ENCODE assay signal across 22 cellular contexts in the genomic region with DNA sequence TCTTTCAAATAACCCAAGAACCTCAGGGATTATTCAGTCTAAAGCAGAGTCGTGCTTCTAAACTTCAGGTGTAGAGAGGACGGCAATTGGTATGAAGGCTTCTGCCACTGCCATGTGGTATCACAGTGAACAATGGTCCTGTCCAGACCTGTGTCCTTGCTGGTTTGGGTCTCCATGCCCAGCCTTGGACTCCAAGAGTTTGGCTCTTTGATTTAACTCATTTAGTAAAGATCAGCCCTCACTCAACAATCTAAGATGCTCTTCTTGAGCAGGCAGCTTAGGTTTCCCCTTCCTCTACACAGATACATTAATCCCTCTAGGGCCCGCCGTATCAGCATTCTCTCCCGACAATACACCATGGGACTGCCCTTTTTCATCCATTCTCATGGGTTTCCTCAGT.
DNase-seq lines count a peak whose midpoint lies in the region; ATAC-seq lines count a peak whose summit lies in the region.
"Had no signal": no experiment of that assay in that cellular context is flagged by ENCODE, and none has a peak within 500 bp of the region (broad histone marks: within the 10 kb centered on the region; RNA-seq: fewer than 3 reads in every experiment).

No MANE protein-coding gene starts in this region.

- no peak for DNase-seq in activated CD8-positive, alpha-beta memory T cell treated with anti-CD3 and anti-CD28 coated beads, Interleukin-2, amount 10 ng/mL, durations not matched to agents 7 days and 5 days
- no peak for DNase-seq in activated CD8-positive, alpha-beta memory T cell treated with anti-CD3 and anti-CD28 coated beads, Interleukin-2, amount 50 U/mL, for 4 hours
- no peak for DNase-seq in T-cell
- no peak for DNase-seq in effector memory CD8-positive, alpha-beta T cell
- no peak for DNase-seq in Right ventricle myocardium inferior (ENCODE audit: missing footprints)
- DNase-seq: ACHN; CD4-positive, alpha-beta T cell; DND-41; GM23248; H9; MG63; NCI-H1417; NCI-H1694 treated with DMSO at 0.1 percent for 48 hours; NCI-H2081 treated with DMSO at 0.1 percent for 48 hours; NCI-H2171 treated with DMSO at 0.1 percent for 48 hours; NCI-H524 treated with DMSO at 0.1 percent for 48 hours; NCI-H82; OCI-M1; Right ventricle myocardium superior had no signal

- no peak for ATAC-seq in activated CD8-positive, alpha-beta memory T cell treated with anti-CD3 and anti-CD28 coated beads, Interleukin-2, amount 10 ng/mL, durations not matched to agents 7 days and 5 days
- no peak for ATAC-seq in T-cell (replicated peaks in 1 of 4)
- ATAC-seq in effector memory CD8-positive, alpha-beta T cell (replicated peaks): no peak
- no peak for ATAC-seq in GM21447 (IDR thresholded peaks at IDR 0.05; ENCODE audit: unreplicated experiment)
- no peak for ATAC-seq in Right ventricle myocardium inferior
- no peak for ATAC-seq in HG02623 (IDR thresholded peaks at IDR 0.05; ENCODE audit: unreplicated experiment)
- ATAC-seq: K562 had no signal

- POLR2A ChIA-PET in T-cell (lab: Charles Lee): no interaction called here

- H3K4me1 Mint-ChIP-seq in activated CD8-positive, alpha-beta memory T cell treated with anti-CD3 and anti-CD28 coated beads, Interleukin-2, amount 10 ng/mL, durations not matched to agents 7 days and 5 days: peaks cover 60% of the 10 kb centered on the region
- peaks cover 28 to 65% (median 54%) of the 10 kb centered on the region in 3 donors for H3K4me1 Mint-ChIP-seq in T-cell
- H3K4me1 Mint-ChIP-seq in effector memory CD8-positive, alpha-beta T cell (ENCODE audit: low read depth in 2 of 2): peaks cover 28 to 29% of the 10 kb centered on the region in 2 donors

- intact Hi-C loops in Right ventricle myocardium inferior (cut with DNase I): no loop called here

- H3K9me3 Mint-ChIP-seq in activated CD8-positive, alpha-beta memory T cell treated with anti-CD3 and anti-CD28 coated beads, Interleukin-2, amount 10 ng/mL, durations not matched to agents 7 days and 5 days (ENCODE audit: low read depth): peaks cover 2% of the 10 kb centered on the region
- peaks cover 0 to 4% (median 4%) of the 10 kb centered on the region in 3 donors for H3K9me3 Mint-ChIP-seq in T-cell
- H3K9me3 Mint-ChIP-seq in effector memory CD8-positive, alpha-beta T cell: peaks cover 0 to 6% of the 10 kb centered on the region in 2 donors
- H3K9me3 Mint-ChIP-seq: CD4-positive, alpha-beta T cell; H9 had no signal

- no peak overlapping the region for H3K4me3 Mint-ChIP-seq in activated CD8-positive, alpha-beta memory T cell treated with anti-CD3 and anti-CD28 coated beads, Interleukin-2, amount 10 ng/mL, durations not matched to agents 7 days and 5 days
- H3K4me3 Mint-ChIP-seq in T-cell: no peak overlapping the region
- no peak overlapping the region for H3K4me3 Mint-ChIP-seq in effector memory CD8-positive, alpha-beta T cell
- H3K4me3 Mint-ChIP-seq: CD4-positive, alpha-beta T cell; H9 had no signal

- peak overlapping the region; percentile 93 for H3K27ac Mint-ChIP-seq in activated CD8-positive, alpha-beta memory T cell treated with anti-CD3 and anti-CD28 coated beads, Interleukin-2, amount 10 ng/mL, durations not matched to agents 7 days and 5 days
- peak overlapping the region; percentile 80 to 86 for H3K27ac Mint-ChIP-seq in T-cell
- peak overlapping the region; percentile 73 to 89 for H3K27ac Mint-ChIP-seq in effector memory CD8-positive, alpha-beta T cell
- H3K27ac Mint-ChIP-seq: CD4-positive, alpha-beta T cell had no signal

- no peaks in the 10 kb centered on the region for H3K27me3 Mint-ChIP-seq in activated CD8-positive, alpha-beta memory T cell treated with anti-CD3 and anti-CD28 coated beads, Interleukin-2, amount 10 ng/mL, durations not matched to agents 7 days and 5 days
- no peaks in the 10 kb centered on the region for H3K27me3 Mint-ChIP-seq in T-cell
- H3K27me3 Mint-ChIP-seq in effector memory CD8-positive, alpha-beta T cell: no peaks in the 10 kb centered on the region
- H3K27me3 Mint-ChIP-seq: CD4-positive, alpha-beta T cell had no signal

- peaks cover 16% of the 10 kb centered on the region for H3K36me3 Mint-ChIP-seq in activated CD8-positive, alpha-beta memory T cell treated with anti-CD3 and anti-CD28 coated beads, Interleukin-2, amount 10 ng/mL, durations not matched to agents 7 days and 5 days
- H3K36me3 Mint-ChIP-seq in T-cell: no peaks in the 10 kb centered on the region
- H3K36me3 Mint-ChIP-seq in effector memory CD8-positive, alpha-beta T cell (ENCODE audit: insufficient read depth): peaks cover 6% of the 10 kb centered on the region

- CTCF ChIA-PET in activated CD8-positive, alpha-beta memory T cell treated with anti-CD3 and anti-CD28 coated beads, Interleukin-2, amount 10 ng/mL, durations not matched to agents 7 days and 5 days (lab: Charles Lee): interaction anchor here (1.1 to 4.1 kb wide), 5 partner anchors 9 to 73 kb away, joined by 3 to 27 read pairs (median 6); no protein-coding TSS in a partner anchor
- CTCF ChIA-PET in T-cell (lab: Charles Lee): no interaction called here
